1 cellular context compared by ENCODE assay signal in genomic region chrX:30652527-30653414, GRCh38.
TF ChIP-seq lines count a peak whose summit lies in the region.

No MANE protein-coding gene starts in this region.

TF ChIP-seq in K562, 482 proteins besides CTCF, POLR2A, EP300 and RAD21 (continued from another document and continues in another):
- TF ChIP-seq CBX5 (IDR thresholded peaks at IDR 0.05; ENCODE audit: borderline replicate concordance, low read depth) (no peak), ZNF354B (CRISPR knock-in tag; IDR thresholded peaks at IDR 0.05) (no peak), ESRRB (CRISPR knock-in tag; IDR thresholded peaks at IDR 0.05; ENCODE audit: borderline replicate concordance) (no peak), ZNF407 (IDR thresholded peaks at IDR 0.05; ENCODE audit: low read depth) (no peak), MYNN (IDR thresholded peaks at IDR 0.05) (no peak; the same call in 1 of the 2 replicates), MYNN (CRISPR knock-in tag; IDR thresholded peaks at IDR 0.05) (no peak), RBM22 (IDR thresholded peaks at IDR 0.05; ENCODE audit: low read depth, low read length, poor library complexity, severe bottlenecking) (no peak), CREB3 (tag; conservative IDR thresholded peaks at IDR 0.05; ENCODE audit: low read depth) (no peak), ZNF174 (CRISPR knock-in tag; IDR thresholded peaks at IDR 0.05) (no peak), SNAPC5 (CRISPR knock-in tag; IDR thresholded peaks at IDR 0.05) (no peak), CREB1 (IDR thresholded peaks at IDR 0.05) (peak; percentile 64), CREB1 (CRISPR knock-in tag; IDR thresholded peaks at IDR 0.05) (peak; percentile 79), ZNF507 (tag; conservative IDR thresholded peaks at IDR 0.05) (no peak), HMG20A (CRISPR knock-in tag; conservative IDR thresholded peaks at IDR 0.05) (no peak), MGA (IDR thresholded peaks at IDR 0.05) (peak; percentile 87), ZNF395 (CRISPR knock-in tag; IDR thresholded peaks at IDR 0.05) (no peak), ZNF121 (CRISPR knock-in tag; conservative IDR thresholded peaks at IDR 0.05) (no peak), PREB (CRISPR knock-in tag; IDR thresholded peaks at IDR 0.05) (no peak), ZNF436 (CRISPR knock-in tag; IDR thresholded peaks at IDR 0.05) (no peak), TFAM (CRISPR knock-in tag; conservative IDR thresholded peaks at IDR 0.05) (no peak), TGIF2 (CRISPR knock-in tag; IDR thresholded peaks at IDR 0.05) (0 out of 2 replicates have a peak, but pooled peaks have one; percentile 28), ESRRA (IDR thresholded peaks at IDR 0.05; ENCODE audit: borderline replicate concordance, low read depth) (peak; percentile 83; the same call in 1 of the 2 replicates), ZBTB17 (CRISPR knock-in tag; IDR thresholded peaks at IDR 0.05) (no peak), IRF1 (CRISPR knock-in tag; IDR thresholded peaks at IDR 0.05; ENCODE audit: borderline replicate concordance) (no peak), PCBP2 (IDR thresholded peaks at IDR 0.05; ENCODE audit: low read depth, low read length, poor library complexity, severe bottlenecking) (no peak), E2F3 (CRISPR knock-in tag; IDR thresholded peaks at IDR 0.05) (0 out of 2 replicates have a peak, but pooled peaks have one; percentile 36), ZNF197 (CRISPR knock-in tag; IDR thresholded peaks at IDR 0.05; ENCODE audit: low read depth) (no peak), ZNF253 (CRISPR knock-in tag; conservative IDR thresholded peaks at IDR 0.05) (no peak), ZKSCAN1 (IDR thresholded peaks at IDR 0.05; ENCODE audit: low read depth, low read length) (no peak), HCFC1 (IDR thresholded peaks at IDR 0.05; ENCODE audit: low read depth, low read length) (no peak), ZSCAN32 (CRISPR knock-in tag; IDR thresholded peaks at IDR 0.05) (no peak), ZNF444 (CRISPR knock-in tag; IDR thresholded peaks at IDR 0.05) (no peak), GTF2E2 (tag; IDR thresholded peaks at IDR 0.05) (no peak), ZFP36 (IDR thresholded peaks at IDR 0.05; ENCODE audit: low read depth, low read length, partially characterized antibody) (no peak), SP1 (CRISPR knock-in tag; IDR thresholded peaks at IDR 0.05) (peak; percentile 76), FOXA3 (CRISPR knock-in tag; conservative IDR thresholded peaks at IDR 0.05 in 1 of 2, IDR thresholded peaks at IDR 0.05 in 1 of 2) (no peak), SPI1 (IDR thresholded peaks at IDR 0.05; ENCODE audit: borderline replicate concordance, low read depth, low read length) (no peak), ZNF24 (IDR thresholded peaks at IDR 0.05) (no peak), CBFA2T3 (IDR thresholded peaks at IDR 0.05) (no peak), SIRT6 (IDR thresholded peaks at IDR 0.05; ENCODE audit: low read depth, low read length) (no peak), ARID2 (IDR thresholded peaks at IDR 0.05) (no peak), PHB (CRISPR knock-in tag; IDR thresholded peaks at IDR 0.05) (no peak)
